In the genomic region with DNA sequence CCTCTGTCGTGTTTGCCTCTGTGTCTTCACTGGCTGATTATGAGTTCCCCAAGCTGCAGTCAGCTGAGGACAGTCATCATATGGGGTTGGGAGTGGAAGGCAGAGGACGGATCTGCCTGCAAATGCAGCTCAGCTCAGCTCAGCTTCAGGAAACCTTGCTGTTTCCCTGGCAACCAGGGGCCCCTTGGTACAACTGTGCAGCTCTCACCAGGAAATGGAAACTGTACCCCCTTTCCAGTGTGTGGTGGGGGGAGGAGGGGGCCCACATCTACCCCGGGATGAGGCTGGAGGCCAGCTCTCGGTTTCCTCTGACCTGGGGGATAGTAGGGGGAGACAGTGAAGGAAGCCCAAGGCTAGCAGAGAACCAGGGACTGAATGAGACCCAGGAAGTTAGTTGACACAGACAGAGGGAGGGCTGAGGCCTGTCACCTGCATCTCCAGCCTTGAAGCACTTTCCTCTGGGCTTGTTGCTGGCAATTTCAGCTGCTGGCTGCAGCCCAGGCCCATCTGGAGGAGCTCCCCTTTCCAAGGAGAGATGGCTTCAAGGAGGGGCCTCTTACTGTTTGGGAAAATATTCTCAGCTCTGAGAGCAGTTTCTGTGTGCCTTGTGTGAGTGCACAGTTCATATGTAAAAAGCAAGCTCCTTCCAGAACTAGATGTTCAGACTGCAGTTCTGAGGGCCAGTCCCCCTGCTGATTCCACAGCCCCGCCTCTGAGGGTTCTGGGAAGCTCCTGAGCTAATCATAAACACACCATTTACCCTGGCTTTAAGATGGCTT, we compare ENCODE assay signal across 1 cellular context.
TF ChIP-seq lines count a peak whose summit lies in the region.

No MANE protein-coding gene starts in this region.

TF ChIP-seq in HEK293, 187 proteins besides CTCF, POLR2A, EP300 and RAD21 (continued from another document):
- TF ChIP-seq ZNF513 (tag by site-specific recombination; IDR thresholded peaks at IDR 0.05) (no peak), ZNF341 (tag by site-specific recombination; IDR thresholded peaks at IDR 0.05; ENCODE audit: low read depth) (peak; percentile 52)
TF ChIP-seq in HEK293: peak in this region for 3.
